In genomic region chr6:132081338-132081737, GRCh38 we compare ENCODE assay signal across 17 cellular contexts.
DNase-seq lines count a peak whose midpoint lies in the region; ATAC-seq, FAIRE-seq and TF ChIP-seq lines count a peak whose summit lies in the region.
"Had no signal": no experiment of that assay in that cellular context is flagged by ENCODE, and none has a peak within 500 bp of the region (broad histone marks: within the 10 kb centered on the region; RNA-seq: fewer than 3 reads in every experiment).

No MANE protein-coding gene starts in this region.

- H3K9ac ChIP-seq in GM23248: no peak overlapping the region
- H3K9ac ChIP-seq: BLaER1 had no signal

- no peaks in the 10 kb centered on the region for H4K20me1 ChIP-seq in GM23248 (ENCODE audit: insufficient read depth)
- H4K20me1 ChIP-seq: BLaER1 had no signal

- H3K4me2 ChIP-seq in A549 (no peak overlapping the region), GM23248 (ENCODE audit: unreplicated experiment) (no peak overlapping the region)
- H3K4me2 ChIP-seq: BLaER1 had no signal

- TF ChIP-seq CTCF in A549 (IDR thresholded peaks at IDR 0.05): no peak
- no peak for TF ChIP-seq CTCF in endothelial cell (IDR thresholded peaks at IDR 0.05; ENCODE audit: unreplicated experiment)
- TF ChIP-seq CTCF in osteocyte (IDR thresholded peaks at IDR 0.05): no peak

- no peak overlapping the region for H3K4me3 ChIP-seq in A549
- H3K4me3 ChIP-seq in GM23248: no peak overlapping the region
- H3K4me3 ChIP-seq: BLaER1 had no signal

- no peaks in the 10 kb centered on the region for H3K9me3 Mint-ChIP-seq in endothelial cell (ENCODE audit: unreplicated experiment)
- H3K9me3 Mint-ChIP-seq in osteocyte (ENCODE audit: unreplicated experiment): peaks cover 3% of the 10 kb centered on the region
- H3K9me3 Mint-ChIP-seq: H9 had no signal

- H2AFZ ChIP-seq in GM23248: 0 out of 2 replicates have a peak overlapping the region, but pooled peaks have one; percentile 34

- TF ChIP-seq EP300 in A549 (IDR thresholded peaks at IDR 0.05): no peak

- H3K4me3 Mint-ChIP-seq in endothelial cell (ENCODE audit: unreplicated experiment) (no peak overlapping the region), osteocyte (ENCODE audit: unreplicated experiment) (no peak overlapping the region)
- H3K4me3 Mint-ChIP-seq: CD14-positive monocyte; CD4-positive, alpha-beta memory T cell; H9 had no signal

- no peak for FAIRE-seq in A549 (lab: Jason Lieb, UNC)
- FAIRE-seq: GM12892, GM18507, HTR-8/SVneo had no signal

- H3K27ac Mint-ChIP-seq in endothelial cell (ENCODE audit: unreplicated experiment) (peak overlapping the region; percentile 12), osteocyte (ENCODE audit: unreplicated experiment) (peak overlapping the region; percentile 43)
- H3K27ac Mint-ChIP-seq: CD14-positive monocyte; CD4-positive, alpha-beta memory T cell; H9 had no signal

- H3K4me1 Mint-ChIP-seq in endothelial cell (ENCODE audit: unreplicated experiment) (peaks cover 6% of the 10 kb centered on the region), osteocyte (ENCODE audit: unreplicated experiment) (peaks cover 50% of the 10 kb centered on the region)
- H3K4me1 Mint-ChIP-seq: CD14-positive monocyte; CD4-positive, alpha-beta memory T cell had no signal

- CTCF ChIA-PET in A549 (lab: Yijun Ruan, JAX): no interaction called here

- no peak for TF ChIP-seq RAD21 in A549 (conservative IDR thresholded peaks at IDR 0.05 in 1 of 2, IDR thresholded peaks at IDR 0.05 in 1 of 2)

- H3K9me3 ChIP-seq in A549: no peaks in the 10 kb centered on the region
- H3K9me3 ChIP-seq in GM23248 (ENCODE audit: low read depth): no peaks in the 10 kb centered on the region

- 20% methylated on average over 1 of the region's 1 CpG for WGBS in A549 (ENCODE audit: missing lambda C conversion rate)
- 96 to 100% methylated on average over 1 of the region's 1 CpG for WGBS in GM23248 (ENCODE audit: low coverage in 1 of 2, low lambda C conversion rate in 2 of 2, missing lambda C conversion rate in 2 of 2), 2 experiments

- no peaks in the 10 kb centered on the region for H3K36me3 ChIP-seq in GM23248 (ENCODE audit: low read depth)
- H3K36me3 ChIP-seq: BLaER1 had no signal

- no peaks in the 10 kb centered on the region for H3K9me2 ChIP-seq in GM23248 (ENCODE audit: insufficient read depth)

- H3K27me3 ChIP-seq in GM23248 (replicated peaks; ENCODE audit: insufficient read depth): no peaks in the 10 kb centered on the region
- H3K27me3 ChIP-seq: BLaER1 had no signal

- H3K27ac ChIP-seq in A549 (no peak overlapping the region), GM23248 (no peak overlapping the region)
- H3K27ac ChIP-seq: BLaER1 had no signal

- no peak for TF ChIP-seq POLR2A in A549 (IDR thresholded peaks at IDR 0.05; ENCODE audit: low read length)

- no peak for ATAC-seq in A549

- in situ Hi-C loops in GM23248 (cut with MboI): no loop called here

- no peaks in the 10 kb centered on the region for H3K27me3 Mint-ChIP-seq in endothelial cell (ENCODE audit: unreplicated experiment)
- H3K27me3 Mint-ChIP-seq in osteocyte (ENCODE audit: unreplicated experiment): no peaks in the 10 kb centered on the region

- peaks cover 25% of the 10 kb centered on the region for H3F3A ChIP-seq in GM23248 (ENCODE audit: insufficient read depth)

- H3K4me1 ChIP-seq in A549: peaks cover 20% of the 10 kb centered on the region
- peaks cover 30% of the 10 kb centered on the region for H3K4me1 ChIP-seq in GM23248 (ENCODE audit: insufficient read depth)
- H3K4me1 ChIP-seq: BLaER1 had no signal

- H3K36me3 Mint-ChIP-seq in endothelial cell (ENCODE audit: low read depth, unreplicated experiment) (no peaks in the 10 kb centered on the region), osteocyte (ENCODE audit: unreplicated experiment) (no peaks in the 10 kb centered on the region)
- H3K36me3 Mint-ChIP-seq: CD14-positive monocyte; CD4-positive, alpha-beta memory T cell had no signal

- DNase-seq in A549 (ENCODE audit: low read depth in 1 of 2, low spot score in 1 of 2) (no peak), GM23248 (no peak), endothelial cell (ENCODE audit: low spot score) (no peak), osteocyte (ENCODE audit: extremely low spot score, unreplicated experiment) (no peak), activated gamma-delta T cell (lab: John Stamatoyannopoulos, UW) (no peak)
- DNase-seq in activated naive CD4-positive, alpha-beta T cell (lab: John Stamatoyannopoulos, UW): no peak
- no peak for DNase-seq in stimulated activated CD4-positive, alpha-beta T cell treated with anti-CD3 and anti-CD28 coated beads, Interleukin-4, amount 100 ng/mL, for 1 hour
- DNase-seq: CD4-positive, alpha-beta memory T cell; DMS153; DMS79; GDM1; H9 had no signal

- H3K79me2 ChIP-seq in GM23248 (ENCODE audit: insufficient read depth): no peaks in the 10 kb centered on the region

- POLR2A ChIA-PET in A549 (lab: Yijun Ruan, JAX): no interaction called here

TF ChIP-seq in A549, 52 proteins besides CTCF, POLR2A, EP300 and RAD21:
- TF ChIP-seq MAFK (IDR thresholded peaks at IDR 0.05; ENCODE audit: partially characterized antibody) (peak; percentile 61), FOXS1 (CRISPR knock-in tag; IDR thresholded peaks at IDR 0.05) (no peak)
